In the genomic region with DNA sequence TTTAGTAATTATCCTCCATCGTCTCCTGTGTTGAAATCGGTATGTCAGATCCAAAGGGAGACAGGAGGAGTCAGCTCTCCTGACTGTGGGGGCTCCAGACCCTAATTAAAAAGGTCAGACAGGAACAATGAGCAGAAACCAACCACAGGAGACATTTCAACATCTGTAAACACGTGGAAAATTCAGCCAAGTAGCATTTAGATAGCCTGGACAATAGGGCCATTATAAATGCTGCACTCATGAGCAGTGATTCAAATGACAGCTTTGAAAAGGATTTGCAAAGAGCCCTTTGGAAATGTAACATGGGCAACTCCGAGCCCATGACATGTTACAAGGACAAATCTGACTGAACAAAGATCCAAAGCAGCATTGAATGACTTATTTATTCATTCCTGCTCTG, we compare ENCODE assay signal across 24 cellular contexts.
DNase-seq lines count a peak whose midpoint lies in the region; ATAC-seq lines count a peak whose summit lies in the region.
"Had no signal": no experiment of that assay in that cellular context is flagged by ENCODE, and none has a peak within 500 bp of the region (broad histone marks: within the 10 kb centered on the region; RNA-seq: fewer than 3 reads in every experiment).

No MANE protein-coding gene starts in this region.

- peaks cover 3 to 8% of the 10 kb centered on the region in 2 donors for H3K4me1 Mint-ChIP-seq in immature natural killer cell

- in situ Hi-C loops in SK-MEL-5 (cut with HindIII; ENCODE audit: low pct_unique_long_range_greater_than_20kb, low sequenced_read_pairs), result no loop called here

- H3K27ac Mint-ChIP-seq in immature natural killer cell, result no peak overlapping the region
- H3K27ac Mint-ChIP-seq: activated CD8-positive, alpha-beta T cell treated with anti-CD3 and anti-CD28 coated beads for 36 hours; B cell; effector memory CD8-positive, alpha-beta T cell; naive B cell had no signal

- no peaks in the 10 kb centered on the region for H3K9me3 Mint-ChIP-seq in immature natural killer cell
- H3K9me3 Mint-ChIP-seq: activated CD8-positive, alpha-beta T cell treated with anti-CD3 and anti-CD28 coated beads for 36 hours; effector memory CD8-positive, alpha-beta T cell; naive B cell had no signal

- H3K4me3 Mint-ChIP-seq in immature natural killer cell, result no peak overlapping the region
- H3K4me3 Mint-ChIP-seq: activated CD8-positive, alpha-beta T cell treated with anti-CD3 and anti-CD28 coated beads for 36 hours; B cell; effector memory CD8-positive, alpha-beta T cell; naive B cell had no signal

- H3K27me3 Mint-ChIP-seq in immature natural killer cell (ENCODE audit: low read depth in 3 of 3), result peaks cover 2 to 6% (median 3%) of the 10 kb centered on the region in 3 donors

- DNase-seq in NCI-H146 (lab: John Stamatoyannopoulos, UW), result peak; percentile 23
- DNase-seq in NCI-H146 treated with DMSO at 0.1 percent for 48 hours (lab: John Stamatoyannopoulos, UW; ENCODE audit: unreplicated experiment), result no peak
- DNase-seq in SK-MEL-5 (ENCODE audit: low read depth, low spot score), result peak; percentile 99
- peak; percentile 76 for DNase-seq in medulla oblongata (ENCODE audit: extremely low spot score)
- DNase-seq in substantia nigra (lab: John Stamatoyannopoulos, UW), result peak in 13 of 49 donors; percentile 6 to 53 (median 16)
- no peak for DNase-seq in immature natural killer cell
- DNase-seq: activated CD8-positive, alpha-beta T cell treated with anti-CD3 and anti-CD28 coated beads for 36 hours; activated effector memory CD4-positive, alpha-beta T cell treated with anti-CD3 and anti-CD28 coated beads, Interleukin-2, amount 50 U/mL, for 16 hours; activated T-cell treated with anti-CD3 and anti-CD28 coated beads for 4 hours; effector memory CD8-positive, alpha-beta T cell; GF-D8; mammary epithelial cell; naive B cell; NCI-H1105; NCI-H2171 treated with DMSO at 0.1 percent for 48 hours; NCI-H526 treated with DMSO at 0.1 percent for 48 hours; ovary; SHP77; tibial artery had no signal

- no peaks in the 10 kb centered on the region for H3K36me3 Mint-ChIP-seq in immature natural killer cell

- no peak for ATAC-seq in GM21619 (IDR thresholded peaks at IDR 0.05; ENCODE audit: unreplicated experiment)
- no peak for ATAC-seq in HG02763 (IDR thresholded peaks at IDR 0.05; ENCODE audit: unreplicated experiment)
- ATAC-seq: activated CD4-positive, CD25-positive, alpha-beta regulatory T cell treated with anti-CD3 and anti-CD28 coated beads, Interleukin-2, amount 50 U/mL, for 24 hours; activated CD8-positive, alpha-beta T cell treated with anti-CD3 and anti-CD28 coated beads for 36 hours; effector memory CD8-positive, alpha-beta T cell; gastroesophageal sphincter had no signal

- peak overlapping the region; percentile 87 for H3K27ac ChIP-seq in substantia nigra (ENCODE audit: low read depth, low read length, poor library complexity, severe bottlenecking)
- H3K27ac ChIP-seq: ovary, tibial artery had no signal

Comparison
In these comparisons a context has a peak if more than half of its experiments do, and no peak if none do; other contexts are left out.
1. DNase-seq: peak in NCI-H146 (single experiment), SK-MEL-5 (single experiment) and medulla oblongata (single experiment); none in NCI-H146 treated with DMSO at 0.1 percent for 48 hours (single experiment) and immature natural killer cell (0 of 3).